In the genomic region with DNA sequence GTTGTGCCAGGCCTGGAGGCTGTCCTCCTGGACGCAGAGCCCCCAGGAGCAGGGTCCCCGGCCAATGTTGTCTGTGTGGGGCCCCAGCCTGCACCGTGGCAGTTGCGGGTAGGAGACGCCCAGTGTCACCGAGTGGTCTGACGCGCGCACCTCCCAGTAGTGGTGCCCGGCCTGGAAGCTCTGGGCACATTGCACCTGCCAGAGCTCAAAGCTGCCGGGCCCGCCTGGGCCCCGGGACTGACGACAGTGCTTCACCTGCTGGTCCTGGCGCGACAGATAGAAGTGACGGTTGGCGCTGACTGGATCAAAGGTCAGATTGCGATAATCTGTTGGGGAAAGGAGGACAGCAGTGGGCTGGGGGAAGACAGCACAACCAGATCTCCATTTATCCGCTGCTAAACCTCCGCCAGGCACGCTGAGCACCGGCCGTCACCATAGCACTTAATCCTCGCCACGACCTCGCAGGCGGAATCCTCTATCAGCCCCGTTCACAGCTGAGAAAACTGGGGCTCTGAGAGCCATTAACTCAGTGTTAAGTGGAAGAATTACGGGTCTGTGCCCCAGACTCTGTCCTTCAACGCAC, we compare ENCODE assay signal across 25 cellular contexts. TPM values are rescaled to one million over a fixed set of nuclear protein-coding genes. Genes with fewer than 3 reads are reported as not detected.
DNase-seq lines count a peak whose midpoint lies in the region; ATAC-seq, FAIRE-seq and TF ChIP-seq lines count a peak whose summit lies in the region.
"Had no signal": no experiment of that assay in that cellular context is flagged by ENCODE, and none has a peak within 500 bp of the region (broad histone marks: within the 10 kb centered on the region; RNA-seq: fewer than 3 reads in every experiment).

No MANE protein-coding gene starts in this region.

- no CpG with 5 or more reads among the region's 31 CpGs for WGBS in right lobe of liver (ENCODE audit: insufficient coverage, low coverage, low lambda C conversion rate, missing lambda C conversion rate)
- WGBS in spleen, 5 donors: 94 to 99% (median 94%) methylated on average over 20 to 31 of the region's 31 CpGs
- 88% methylated on average over 27 of the region's 31 CpGs for WGBS in suprapubic skin

- ATAC-seq in right lobe of liver (peak; percentile 20 to 76 (median 37)), GM21381 (IDR thresholded peaks at IDR 0.05; ENCODE audit: unreplicated experiment) (no peak)

- no peak overlapping the region for H3K9ac ChIP-seq in kidney (ENCODE audit: low read length in 2 of 2)
- H3K9ac ChIP-seq: BLaER1 had no signal

- TF ChIP-seq EP300 in suprapubic skin (IDR thresholded peaks at IDR 0.05): no peak

- H3K27me3 ChIP-seq in right lobe of liver (no peaks in the 10 kb centered on the region), spleen (replicated peaks in 1 of 7) (no peaks in the 10 kb centered on the region), suprapubic skin (no peaks in the 10 kb centered on the region)
- H3K27me3 ChIP-seq: BLaER1, MG63 had no signal

- no peak for TF ChIP-seq POLR2A in right lobe of liver (IDR thresholded peaks at IDR 0.05)
- no peak for TF ChIP-seq POLR2A in spleen (IDR thresholded peaks at IDR 0.05)
- no peak for TF ChIP-seq POLR2A in suprapubic skin (IDR thresholded peaks at IDR 0.05)

- H3K27ac ChIP-seq in right lobe of liver: no peak overlapping the region
- H3K27ac ChIP-seq in spleen: no peak overlapping the region
- H3K27ac ChIP-seq in suprapubic skin: no peak overlapping the region
- H3K27ac ChIP-seq in kidney (ENCODE audit: low read depth in 2 of 2, low read length in 2 of 2): no peak overlapping the region
- H3K27ac ChIP-seq: BLaER1, PC-9 had no signal

- H3K4me3 ChIP-seq in right lobe of liver: no peak overlapping the region
- no peak overlapping the region for H3K4me3 ChIP-seq in spleen
- H3K4me3 ChIP-seq in suprapubic skin: no peak overlapping the region
- no peak overlapping the region for H3K4me3 ChIP-seq in kidney (ENCODE audit: low read length in 2 of 2)
- H3K4me3 ChIP-seq: BLaER1, MG63, PC-9 had no signal

- no peak for FAIRE-seq in kidney (lab: Jason Lieb, UNC)
- FAIRE-seq: G401.6, GM12892 had no signal

- TF ChIP-seq CTCF in right lobe of liver (IDR thresholded peaks at IDR 0.05) (no peak), spleen (IDR thresholded peaks at IDR 0.05 in 8 of 11, conservative IDR thresholded peaks at IDR 0.05 in 3 of 11) (no peak), suprapubic skin (IDR thresholded peaks at IDR 0.05) (no peak), kidney (IDR thresholded peaks at IDR 0.05; ENCODE audit: borderline replicate concordance, extremely low read depth, insufficient read depth) (no peak)

- intact Hi-C loops in right lobe of liver (cut with DNase I): no loop called here
- intact Hi-C loops in spleen (cut with DNase I; ENCODE audit: low total_unique reads): no loop called here
- intact Hi-C loops in kidney (cut with DNase I): no loop called here

- H3K9me3 ChIP-seq in right lobe of liver (no peaks in the 10 kb centered on the region), spleen (no peaks in the 10 kb centered on the region), suprapubic skin (no peaks in the 10 kb centered on the region), kidney (ENCODE audit: control insufficient read depth in 1 of 2, low read length in 2 of 2) (no peaks in the 10 kb centered on the region)
- H3K9me3 ChIP-seq: BLaER1, MG63 had no signal

- H3K4me1 ChIP-seq in right lobe of liver: peaks cover 0 to 22% (median 3%) of the 10 kb centered on the region in 4 donors
- H3K4me1 ChIP-seq in spleen: peaks cover 14 to 42% (median 25%) of the 10 kb centered on the region in 6 donors
- H3K4me1 ChIP-seq in suprapubic skin: peaks cover 28% of the 10 kb centered on the region
- peaks cover 9 to 20% of the 10 kb centered on the region in 2 donors for H3K4me1 ChIP-seq in kidney (ENCODE audit: control insufficient read depth in 1 of 2, insufficient read depth in 1 of 2, low read depth in 1 of 2, low read length in 2 of 2)

- H3K36me3 ChIP-seq in right lobe of liver (no peaks in the 10 kb centered on the region), spleen (peaks cover 0 to 48% (median 29%) of the 10 kb centered on the region in 6 donors), suprapubic skin (peaks cover 38% of the 10 kb centered on the region), kidney (ENCODE audit: control insufficient read depth in 1 of 2, insufficient read depth in 2 of 2, low read length in 2 of 2) (peaks cover 3 to 4% of the 10 kb centered on the region in 2 donors)

- DNase-seq in NCI-H748 (lab: John Stamatoyannopoulos, UW; ENCODE audit: unreplicated experiment): peak; percentile 11
- DNase-seq in NCI-H748 treated with DMSO at 0.1 percent for 48 hours (lab: John Stamatoyannopoulos, UW): no peak
- peak; percentile 71 for DNase-seq in ecto neural progenitor cell (ENCODE audit: low spot score)
- peak in 1 of 3 donors; percentile 62 for DNase-seq in right lobe of liver
- peak; percentile 72 for DNase-seq in spleen
- DNase-seq in suprapubic skin (ENCODE audit: low spot score in 2 of 2): no peak
- no peak for DNase-seq in kidney
- DNase-seq: ACHN; CD4-positive, alpha-beta T cell; COR-L47; GOT3; MG63; NCI-H1417; NCI-H1694 treated with DMSO at 0.1 percent for 48 hours; NCI-H2081 treated with DMSO at 0.1 percent for 48 hours; NCI-H2171 treated with DMSO at 0.1 percent for 48 hours; NCI-H446; NCI-H526; PC-9; RPMI8226; SHP77 treated with DMSO at 0.1 percent for 48 hours had no signal

RNA-seq across cellular contexts. Expression of a gene that starts 5.6 kb away (rescaled TPM):
- total RNA-seq in right lobe of liver (1 to 10 TPM; 5.9 to 8.1 (median 7.6) TPM), spleen (10 to 100 TPM; 20.0 to 26.5 (median 23.5) TPM), suprapubic skin (10 to 100 TPM; 22.5 to 44.6 (median 32.1) TPM), kidney (23.6 TPM)
- polyA plus RNA-seq in spleen (10 to 100 TPM in 2 of 3 donors, 1 to 10 TPM in 1; 9.0 to 28.2 (median 11.6) TPM), kidney (ENCODE audit: insufficient read depth, low read depth, low replicate concordance) (11.5 TPM)

RNA-seq across cellular contexts. Expression of a gene that starts 12.7 kb away (rescaled TPM):
- total RNA-seq in right lobe of liver (10 to 100 TPM in 5 of 6 experiments, 1 to 10 TPM in 1; 9.1 to 27.0 (median 21.5) TPM), spleen (10 to 100 TPM; 30.8 to 73.8 (median 38.5) TPM), suprapubic skin (10 to 100 TPM; 22.8 to 43.1 (median 27.7) TPM), kidney (118 TPM)
- polyA plus RNA-seq in spleen (10 to 100 TPM; 28.1 to 42.0 (median 28.4) TPM), kidney (ENCODE audit: insufficient read depth, low read depth, low replicate concordance) (95.0 TPM)

RNA-seq across cellular contexts. Expression of a gene that starts 13.6 kb away (rescaled TPM):
- total RNA-seq in right lobe of liver (10 to 100 TPM; 46.1 to 79.8 (median 57.3) TPM), spleen (10 to 100 TPM; 40.1 to 90.6 (median 74.7) TPM), suprapubic skin (100 to 1,000 TPM in 1 of 4 donors, 10 to 100 TPM in 3; 41.7 to 113 (median 50.2) TPM), kidney (89.8 TPM)
- polyA plus RNA-seq in spleen (10 to 100 TPM; 59.3 to 90.3 (median 80.8) TPM), kidney (ENCODE audit: insufficient read depth, low read depth, low replicate concordance) (114 TPM)

RNA-seq across cellular contexts. Expression of a gene that starts 36.0 kb away (rescaled TPM):
- total RNA-seq in right lobe of liver (10 to 100 TPM; 57.5 to 99.2 (median 68.7) TPM), spleen (100 to 1,000 TPM in 4 of 7 donors, 10 to 100 TPM in 3; 46.7 to 144 (median 125) TPM), suprapubic skin (10 to 100 TPM; 64.9 to 99.4 (median 76.9) TPM), kidney (135 TPM)
- polyA plus RNA-seq in spleen (100 to 1,000 TPM in 1 of 3 donors, 10 to 100 TPM in 2; 70.2 to 104 (median 74.1) TPM), kidney (ENCODE audit: insufficient read depth, low read depth, low replicate concordance) (151 TPM)

RNA-seq across cellular contexts. Expression of a gene that starts 46.9 kb away (rescaled TPM):
- 10 to 100 TPM in 3 of 6 experiments, 1 to 10 TPM in 3; 3.4 to 12.5 (median 10.7) TPM for total RNA-seq in right lobe of liver
- total RNA-seq in spleen: 100 to 1,000 TPM in 6 of 7 donors, 10 to 100 TPM in 1; 87.1 to 187 (median 129) TPM
- polyA plus RNA-seq in spleen: 10 to 100 TPM; 36.4 to 86.1 (median 53.0) TPM
- total RNA-seq in suprapubic skin: 10 to 100 TPM in 1 of 4 donors, 1 to 10 TPM in 3; 5.2 to 21.0 (median 7.2) TPM
- 26.1 TPM for total RNA-seq in kidney
- 3.8 TPM for polyA plus RNA-seq in kidney (ENCODE audit: insufficient read depth, low read depth, low replicate concordance)

Comparison
In these comparisons a context has a peak if more than half of its experiments do, and no peak if none do; other contexts are left out.
1. DNase-seq: peak in NCI-H748 (single experiment), ecto neural progenitor cell (single experiment) and spleen (single experiment); none in NCI-H748 treated with DMSO at 0.1 percent for 48 hours (single experiment), suprapubic skin (0 of 2) and kidney (single experiment).